1 cellular context compared by ENCODE assay signal in the genomic region with DNA sequence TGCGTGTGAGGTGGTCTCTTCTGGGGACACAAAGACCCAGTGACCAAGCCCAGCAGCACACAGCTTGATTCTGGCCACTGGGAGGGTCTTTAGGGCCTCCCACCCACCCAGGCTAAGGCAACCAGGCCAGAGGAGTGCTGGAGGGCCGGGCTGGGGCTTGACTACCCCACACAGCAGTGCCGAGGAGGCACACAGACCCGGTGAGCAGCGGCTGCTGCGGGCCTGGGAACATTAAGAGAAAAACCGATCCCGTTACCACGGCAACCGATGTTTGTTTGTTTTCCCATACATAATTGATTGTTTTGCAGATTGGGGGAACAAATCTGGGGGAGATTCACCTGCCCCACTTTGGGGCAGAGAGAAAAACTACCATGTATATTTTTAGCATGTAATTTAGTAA.
A peak's percentile ranks its signal among the peaks of the same experiment; 100 is the strongest.
TF ChIP-seq lines count a peak whose summit lies in the region.

No MANE protein-coding gene starts in this region.

TF ChIP-seq in K562, 482 proteins besides CTCF, POLR2A, EP300 and RAD21:
- TF ChIP-seq MCM5 (IDR thresholded peaks at IDR 0.05; ENCODE audit: low read depth) (no peak), RFX1 (IDR thresholded peaks at IDR 0.05) (peak; percentile 68)
